1 cellular context compared by ENCODE assay signal in genomic region chr2:26848336-26849055, GRCh38.
A peak's percentile ranks its signal among the peaks of the same experiment; 100 is the strongest.
TF ChIP-seq lines count a peak whose summit lies in the region.

No MANE protein-coding gene starts in this region.

TF ChIP-seq in H1, 55 proteins besides CTCF, POLR2A, EP300 and RAD21 (continued from another document):
- TF ChIP-seq BRCA1 (IDR thresholded peaks at IDR 0.05; ENCODE audit: low read depth, low read length) (no peak), SUZ12 (IDR thresholded peaks at IDR 0.05; ENCODE audit: low read length) (peak; percentile 19; the same call in 1 of the 2 replicates)
- TF ChIP-seq, protein P1, sequence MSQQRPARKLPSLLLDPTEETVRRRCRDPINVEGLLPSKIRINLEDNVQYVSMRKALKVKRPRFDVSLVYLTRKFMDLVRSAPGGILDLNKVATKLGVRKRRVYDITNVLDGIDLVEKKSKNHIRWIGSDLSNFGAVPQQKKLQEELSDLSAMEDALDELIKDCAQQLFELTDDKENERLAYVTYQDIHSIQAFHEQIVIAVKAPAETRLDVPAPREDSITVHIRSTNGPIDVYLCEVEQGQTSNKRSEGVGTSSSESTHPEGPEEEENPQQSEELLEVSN (IDR thresholded peaks at IDR 0.05) = 0 out of 2 replicates have a peak, but pooled peaks have one; percentile 36
